Comparison of ENCODE assay signal across 17 cellular contexts in the genomic region with DNA sequence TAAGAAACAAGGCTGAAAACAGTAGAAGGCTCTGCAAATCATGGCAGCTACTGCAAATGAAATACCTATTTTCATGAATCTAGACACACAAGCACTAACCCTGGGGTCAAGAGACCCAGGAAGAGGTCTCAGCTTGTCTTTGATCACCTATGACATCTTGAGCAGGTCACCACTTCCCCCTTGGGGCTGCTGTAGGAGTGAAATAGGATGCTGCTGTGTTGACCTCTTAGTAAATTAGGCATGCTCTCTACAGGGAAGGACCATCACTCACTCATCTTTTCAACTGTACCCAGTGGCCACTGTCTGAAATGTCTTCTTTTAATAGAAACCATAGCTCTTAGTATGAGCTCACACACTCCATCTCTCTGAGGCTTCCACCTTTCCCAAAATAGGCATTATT.
DNase-seq lines count a peak whose midpoint lies in the region; ATAC-seq and TF ChIP-seq lines count a peak whose summit lies in the region.
"Had no signal": no experiment of that assay in that cellular context is flagged by ENCODE, and none has a peak within 500 bp of the region (broad histone marks: within the 10 kb centered on the region; RNA-seq: fewer than 3 reads in every experiment).

No MANE protein-coding gene starts in this region.

- CTCF ChIA-PET in WTC11 (lab: Charles Lee): no interaction called here

- H3K4me1 Mint-ChIP-seq in activated CD4-positive, alpha-beta T cell treated with anti-CD3 and anti-CD28 coated beads, Interleukin-2, amount 10 ng/mL, durations not matched to agents 24 days and 14 days: peaks cover 62% of the 10 kb centered on the region
- peaks cover 79% of the 10 kb centered on the region for H3K4me1 Mint-ChIP-seq in activated T-helper 1 cell treated with anti-CD3 and anti-CD28 coated beads, Interleukin-12 subunit alpha, Interleukin-12 subunit beta, Interleukin-2, Interleukin-4 antibody, amounts not matched to agents 30 ng/mL and 10 ng/mL and 1 ng/mL, durations not matched to agents 14 hours and 24 hours and 36 hours (ENCODE audit: low read depth)
- peaks cover 70 to 77% of the 10 kb centered on the region in 2 donors for H3K4me1 Mint-ChIP-seq in natural killer cell
- H3K4me1 Mint-ChIP-seq in WTC11: peaks cover 9% of the 10 kb centered on the region

- DNase-seq in activated CD4-positive, alpha-beta T cell treated with anti-CD3 and anti-CD28 coated beads, Interleukin-2, amount 10 ng/mL, durations not matched to agents 24 days and 14 days: no peak
- DNase-seq in activated CD4-positive, alpha-beta T cell treated with anti-CD3 and anti-CD28 coated beads for 48 hours: no peak
- no peak for DNase-seq in activated T-helper 1 cell treated with anti-CD3 and anti-CD28 coated beads, Interleukin-12 subunit alpha, Interleukin-12 subunit beta, Interleukin-2, Interleukin-4 antibody, amounts not matched to agents 30 ng/mL and 10 ng/mL and 1 ng/mL, durations not matched to agents 14 hours and 24 hours and 36 hours (ENCODE audit: low spot score)
- DNase-seq in natural killer cell (no peak), midbrain (lab: John Stamatoyannopoulos, UW) (no peak), WTC11 (ENCODE audit: low spot score) (no peak), NCI-H2196 (lab: John Stamatoyannopoulos, UW; ENCODE audit: unreplicated experiment) (no peak)
- DNase-seq: activated CD4-positive, alpha-beta T cell treated with anti-CD3 and anti-CD28 coated beads, Interleukin-2, amount 50 U/mL, for 48 hours; effector CD8-positive, alpha-beta T cell; GOT3; NCI-H2107; nephron progenitor cell; SHP77; T1000 had no signal

- H3K27ac Mint-ChIP-seq in activated CD4-positive, alpha-beta T cell treated with anti-CD3 and anti-CD28 coated beads, Interleukin-2, amount 10 ng/mL, durations not matched to agents 24 days and 14 days: peak overlapping the region; percentile 43
- peak overlapping the region; percentile 28 for H3K27ac Mint-ChIP-seq in activated T-helper 1 cell treated with anti-CD3 and anti-CD28 coated beads, Interleukin-12 subunit alpha, Interleukin-12 subunit beta, Interleukin-2, Interleukin-4 antibody, amounts not matched to agents 30 ng/mL and 10 ng/mL and 1 ng/mL, durations not matched to agents 14 hours and 24 hours and 36 hours
- H3K27ac Mint-ChIP-seq in natural killer cell (peak overlapping the region; percentile 70 to 79), WTC11 (no peak overlapping the region)
- H3K27ac Mint-ChIP-seq: nephron progenitor cell had no signal

- H3K4me3 Mint-ChIP-seq in activated CD4-positive, alpha-beta T cell treated with anti-CD3 and anti-CD28 coated beads, Interleukin-2, amount 10 ng/mL, durations not matched to agents 24 days and 14 days: no peak overlapping the region
- H3K4me3 Mint-ChIP-seq in activated T-helper 1 cell treated with anti-CD3 and anti-CD28 coated beads, Interleukin-12 subunit alpha, Interleukin-12 subunit beta, Interleukin-2, Interleukin-4 antibody, amounts not matched to agents 30 ng/mL and 10 ng/mL and 1 ng/mL, durations not matched to agents 14 hours and 24 hours and 36 hours: no peak overlapping the region
- no peak overlapping the region for H3K4me3 Mint-ChIP-seq in natural killer cell
- no peak overlapping the region for H3K4me3 Mint-ChIP-seq in WTC11
- H3K4me3 Mint-ChIP-seq: nephron progenitor cell had no signal

- ATAC-seq in GM21529 (IDR thresholded peaks at IDR 0.05; ENCODE audit: unreplicated experiment) (peak; percentile 40), natural killer cell (peak in 2 of 3 donors; percentile 29 to 59), WTC11 (no peak)
- ATAC-seq: A549, HepG2 had no signal

- TF ChIP-seq CTCF in natural killer cell (IDR thresholded peaks at IDR 0.05) (no peak), WTC11 (IDR thresholded peaks at IDR 0.05) (no peak)

- peaks cover 82% of the 10 kb centered on the region for H3K36me3 Mint-ChIP-seq in activated CD4-positive, alpha-beta T cell treated with anti-CD3 and anti-CD28 coated beads, Interleukin-2, amount 10 ng/mL, durations not matched to agents 24 days and 14 days (ENCODE audit: low read depth)
- peaks cover 52% of the 10 kb centered on the region for H3K36me3 Mint-ChIP-seq in activated T-helper 1 cell treated with anti-CD3 and anti-CD28 coated beads, Interleukin-12 subunit alpha, Interleukin-12 subunit beta, Interleukin-2, Interleukin-4 antibody, amounts not matched to agents 30 ng/mL and 10 ng/mL and 1 ng/mL, durations not matched to agents 14 hours and 24 hours and 36 hours (ENCODE audit: low read depth)
- H3K36me3 Mint-ChIP-seq in natural killer cell: no peaks in the 10 kb centered on the region
- H3K36me3 Mint-ChIP-seq in WTC11: peaks cover 27% of the 10 kb centered on the region

- POLR2A ChIA-PET in WTC11 (lab: Charles Lee): no interaction called here

- H3K27me3 Mint-ChIP-seq in activated CD4-positive, alpha-beta T cell treated with anti-CD3 and anti-CD28 coated beads, Interleukin-2, amount 10 ng/mL, durations not matched to agents 24 days and 14 days: no peaks in the 10 kb centered on the region
- H3K27me3 Mint-ChIP-seq in activated T-helper 1 cell treated with anti-CD3 and anti-CD28 coated beads, Interleukin-12 subunit alpha, Interleukin-12 subunit beta, Interleukin-2, Interleukin-4 antibody, amounts not matched to agents 30 ng/mL and 10 ng/mL and 1 ng/mL, durations not matched to agents 14 hours and 24 hours and 36 hours (ENCODE audit: insufficient read depth): no peaks in the 10 kb centered on the region
- no peaks in the 10 kb centered on the region for H3K27me3 Mint-ChIP-seq in natural killer cell (ENCODE audit: low read depth in 2 of 2)
- no peaks in the 10 kb centered on the region for H3K27me3 Mint-ChIP-seq in WTC11 (ENCODE audit: low read depth)

- H3K9me3 Mint-ChIP-seq in activated CD4-positive, alpha-beta T cell treated with anti-CD3 and anti-CD28 coated beads, Interleukin-2, amount 10 ng/mL, durations not matched to agents 24 days and 14 days: peaks cover 7% of the 10 kb centered on the region
- peaks cover 19% of the 10 kb centered on the region for H3K9me3 Mint-ChIP-seq in activated T-helper 1 cell treated with anti-CD3 and anti-CD28 coated beads, Interleukin-12 subunit alpha, Interleukin-12 subunit beta, Interleukin-2, Interleukin-4 antibody, amounts not matched to agents 30 ng/mL and 10 ng/mL and 1 ng/mL, durations not matched to agents 14 hours and 24 hours and 36 hours
- H3K9me3 Mint-ChIP-seq in natural killer cell (peaks cover 0 to 4% of the 10 kb centered on the region in 2 donors), WTC11 (peaks cover 34% of the 10 kb centered on the region)

- intact Hi-C loops in activated CD4-positive, alpha-beta T cell treated with anti-CD3 and anti-CD28 coated beads, Interleukin-2, amount 10 ng/mL, durations not matched to agents 24 days and 14 days (cut with micrococcal nuclease): no loop called here
- intact Hi-C loops in activated T-helper 1 cell treated with anti-CD3 and anti-CD28 coated beads, Interleukin-12 subunit alpha, Interleukin-12 subunit beta, Interleukin-2, Interleukin-4 antibody, amounts not matched to agents 30 ng/mL and 10 ng/mL and 1 ng/mL, durations not matched to agents 14 hours and 24 hours and 36 hours (cut with micrococcal nuclease): no loop called here
- intact Hi-C loops in natural killer cell (cut with micrococcal nuclease): no loop called here

TF ChIP-seq in WTC11, 78 proteins besides CTCF, POLR2A, EP300 and RAD21:
- TF ChIP-seq, protein P1, sequence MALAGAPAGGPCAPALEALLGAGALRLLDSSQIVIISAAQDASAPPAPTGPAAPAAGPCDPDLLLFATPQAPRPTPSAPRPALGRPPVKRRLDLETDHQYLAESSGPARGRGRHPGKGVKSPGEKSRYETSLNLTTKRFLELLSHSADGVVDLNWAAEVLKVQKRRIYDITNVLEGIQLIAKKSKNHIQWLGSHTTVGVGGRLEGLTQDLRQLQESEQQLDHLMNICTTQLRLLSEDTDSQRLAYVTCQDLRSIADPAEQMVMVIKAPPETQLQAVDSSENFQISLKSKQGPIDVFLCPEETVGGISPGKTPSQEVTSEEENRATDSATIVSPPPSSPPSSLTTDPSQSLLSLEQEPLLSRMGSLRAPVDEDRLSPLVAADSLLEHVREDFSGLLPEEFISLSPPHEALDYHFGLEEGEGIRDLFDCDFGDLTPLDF (CRISPR knock-in tag; IDR thresholded peaks at IDR 0.05): no peak
- TF ChIP-seq, protein P2, sequence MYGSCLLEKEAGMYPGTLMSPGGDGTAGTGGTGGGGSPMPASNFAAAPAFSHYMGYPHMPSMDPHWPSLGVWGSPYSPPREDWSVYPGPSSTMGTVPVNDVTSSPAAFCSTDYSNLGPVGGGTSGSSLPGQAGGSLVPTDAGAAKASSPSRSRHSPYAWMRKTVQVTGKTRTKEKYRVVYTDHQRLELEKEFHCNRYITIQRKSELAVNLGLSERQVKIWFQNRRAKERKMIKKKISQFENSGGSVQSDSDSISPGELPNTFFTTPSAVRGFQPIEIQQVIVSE (CRISPR knock-in tag; IDR thresholded peaks at IDR 0.05; ENCODE audit: borderline replicate concordance): no peak
- TF ChIP-seq CREB1 (CRISPR knock-in tag; IDR thresholded peaks at IDR 0.05) (no peak), STAT6 (CRISPR knock-in tag; conservative IDR thresholded peaks at IDR 0.05; ENCODE audit: low read depth) (no peak), EMX1 (CRISPR knock-in tag; IDR thresholded peaks at IDR 0.05) (no peak)
